In the genomic region with DNA sequence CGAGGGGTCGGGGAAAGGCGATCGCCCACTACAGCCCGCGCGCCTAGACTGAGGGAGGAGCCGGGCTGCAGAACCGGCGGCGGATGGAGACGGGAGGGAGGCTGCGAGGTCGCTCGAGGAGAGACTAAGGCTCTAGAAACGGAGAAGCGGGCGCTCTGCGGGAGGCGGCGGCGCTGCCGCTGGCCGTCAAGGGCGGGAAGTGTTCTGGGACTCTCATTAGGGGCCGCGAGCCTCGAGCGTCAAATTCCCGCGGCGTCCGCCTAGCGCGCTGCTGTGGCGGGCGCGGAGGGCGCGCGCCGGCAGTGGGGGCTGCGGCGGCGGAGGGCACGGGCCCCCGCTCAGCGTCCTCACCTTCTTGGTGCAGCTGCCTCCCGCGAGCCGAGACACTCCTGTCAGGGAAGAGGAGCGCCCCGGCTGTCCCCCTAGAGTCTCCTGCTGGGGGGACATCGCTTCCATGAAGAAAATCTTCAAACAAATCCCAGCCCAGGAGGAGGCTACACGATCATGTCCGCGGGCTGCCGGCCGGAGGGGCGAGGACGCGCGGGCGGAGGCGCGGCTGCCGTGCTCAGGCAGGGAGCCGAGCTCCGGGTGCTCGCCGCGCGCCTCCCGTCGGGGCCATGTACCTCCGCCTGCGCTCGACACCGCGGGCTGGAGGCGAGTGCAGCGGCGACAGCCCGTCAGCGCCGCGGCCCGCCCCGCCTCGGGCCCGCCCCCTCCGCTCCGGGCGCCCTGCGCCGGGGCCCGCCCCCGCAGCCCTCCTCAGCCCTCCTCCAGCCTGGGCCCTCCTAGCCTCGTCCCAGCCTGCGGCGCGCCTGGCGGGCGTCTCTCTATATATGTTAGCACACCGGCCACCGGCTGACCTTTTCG, we compare ENCODE assay signal across 9 cellular contexts. TPM values are rescaled to one million over a fixed set of nuclear protein-coding genes. Genes with fewer than 3 reads are reported as not detected.
A peak's percentile ranks its signal among the peaks of the same experiment; 100 is the strongest.
DNase-seq lines count a peak whose midpoint lies in the region; ATAC-seq and TF ChIP-seq lines count a peak whose summit lies in the region.
"Had no signal": no experiment of that assay in that cellular context is flagged by ENCODE, and none has a peak within 500 bp of the region (broad histone marks: within the 10 kb centered on the region; RNA-seq: fewer than 3 reads in every experiment).

Gene ARHGAP20 (minus strand): TSS at position 662 of the 867 bp plus-strand sequence. CDS start 206 bp downstream, at position 456.

- H3K4me3 ChIP-seq in OCI-LY1 (ENCODE audit: low read depth, low read length, poor library complexity, severe bottlenecking) (peak within 1 kb of the TSS; percentile 64), adipocyte (ENCODE audit: low read length) (peak within 1 kb of the TSS; percentile 90), right atrium auricular region (peak within 1 kb of the TSS; percentile 42 to 57)

- no peaks in the 10 kb centered on the region for H3K27me3 ChIP-seq in OCI-LY1 (ENCODE audit: insufficient read depth, low read length)
- no peaks in the 10 kb centered on the region for H3K27me3 ChIP-seq in adipocyte (replicated peaks; ENCODE audit: control insufficient read depth, insufficient read depth, low read length)
- peaks cover 0 to 4% of the 10 kb centered on the region in 2 donors for H3K27me3 ChIP-seq in right atrium auricular region

- ATAC-seq in GM19467 (IDR thresholded peaks at IDR 0.05; ENCODE audit: unreplicated experiment) (peak; percentile 74), HG03521 (IDR thresholded peaks at IDR 0.05; ENCODE audit: unreplicated experiment) (peak; percentile 82)

- no peak within 1 kb of the TSS for H2AFZ ChIP-seq in OCI-LY1 (ENCODE audit: low read length)

- peak within 1 kb of the TSS; percentile 70 for H3K4me2 ChIP-seq in OCI-LY1 (ENCODE audit: low read length)

- no peaks in the 10 kb centered on the region for H3K9me2 ChIP-seq in OCI-LY1 (ENCODE audit: low read depth, low read length)

- H3K9ac ChIP-seq in OCI-LY1 (ENCODE audit: low read length) (peak within 1 kb of the TSS; percentile 29; the same call in 1 of the 2 replicates), adipocyte (ENCODE audit: low read length) (peak within 1 kb of the TSS; percentile 89)

- peaks cover 14% of the 10 kb centered on the region for H3K4me1 ChIP-seq in OCI-LY1 (ENCODE audit: insufficient read depth, low read length, severe bottlenecking)
- H3K4me1 ChIP-seq in adipocyte (ENCODE audit: control insufficient read depth, insufficient read depth, low read length), result peaks cover 43% of the 10 kb centered on the region
- peaks cover 0 to 24% of the 10 kb centered on the region in 2 donors for H3K4me1 ChIP-seq in right atrium auricular region

- TF ChIP-seq CTCF in OCI-LY1 (IDR thresholded peaks at IDR 0.05; ENCODE audit: low read length) (no peak), right atrium auricular region (IDR thresholded peaks at IDR 0.05) (peak in 1 of 2 donors; percentile 8)

- H3K9me3 ChIP-seq in OCI-LY1 (ENCODE audit: low read length), result no peaks in the 10 kb centered on the region
- no peaks in the 10 kb centered on the region for H3K9me3 ChIP-seq in adipocyte (ENCODE audit: control insufficient read depth, low read length)
- no peaks in the 10 kb centered on the region for H3K9me3 ChIP-seq in right atrium auricular region

- no peaks in the 10 kb centered on the region for H3K79me2 ChIP-seq in OCI-LY1 (ENCODE audit: insufficient read depth, low read length)

- DNase-seq in CMK (ENCODE audit: low read depth) (peak; percentile 5), adipocyte (ENCODE audit: low read depth) (peak; percentile 89), right atrium auricular region (ENCODE audit: low spot score) (peak; percentile 62), pons (ENCODE audit: low spot score) (peak; percentile 49), LoVo (ENCODE audit: low spot score) (no peak)

- no peaks in the 10 kb centered on the region for H3K36me3 ChIP-seq in OCI-LY1 (ENCODE audit: insufficient read depth, low read length)
- no peaks in the 10 kb centered on the region for H3K36me3 ChIP-seq in adipocyte (ENCODE audit: control insufficient read depth, insufficient read depth, low read length, severe bottlenecking)
- H3K36me3 ChIP-seq in right atrium auricular region, result no peaks in the 10 kb centered on the region

- H3K27ac ChIP-seq in OCI-LY1 (ENCODE audit: low read depth, low read length, poor library complexity, severe bottlenecking) (no peak within 1 kb of the TSS), right atrium auricular region (peak within 1 kb of the TSS; percentile 30 to 35)

- H3F3A ChIP-seq in OCI-LY1 (ENCODE audit: insufficient read depth, low read length), result no peaks in the 10 kb centered on the region

- no peaks in the 10 kb centered on the region for H4K20me1 ChIP-seq in OCI-LY1 (ENCODE audit: insufficient read depth, low read length)

RNA-seq across cellular contexts. Expression of gene ARHGAP20, which starts in this region (rescaled TPM):
- under 1 TPM; 0.30 to 0.86 TPM for total RNA-seq in right atrium auricular region
- total RNA-seq: NCI-H460 had no signal

Comparison
In these comparisons a context has a peak if more than half of its experiments do, and no peak if none do; other contexts are left out.
1. Peak in DNase-seq, H3K4me3 ChIP-seq and H3K27ac ChIP-seq in right atrium auricular region; RNA of the gene not detected or under 1 TPM.